Comparison of ENCODE assay signal across 9 cellular contexts in genomic region chr11:92886243-92886905, GRCh38.
A peak's percentile ranks its signal among the peaks of the same experiment; 100 is the strongest.
DNase-seq lines count a peak whose midpoint lies in the region; ATAC-seq and TF ChIP-seq lines count a peak whose summit lies in the region.
"Had no signal": no experiment of that assay in that cellular context is flagged by ENCODE, and none has a peak within 500 bp of the region (broad histone marks: within the 10 kb centered on the region; RNA-seq: fewer than 3 reads in every experiment).

No MANE protein-coding gene starts in this region.

- H3K27ac ChIP-seq in Peyer's patch, result no peak overlapping the region

- H3K4me3 Mint-ChIP-seq in endothelial cell (ENCODE audit: unreplicated experiment), result no peak overlapping the region
- H3K4me3 Mint-ChIP-seq: CD4-positive, alpha-beta memory T cell had no signal

- peaks cover 6% of the 10 kb centered on the region for H3K36me3 Mint-ChIP-seq in endothelial cell (ENCODE audit: low read depth, unreplicated experiment)
- H3K36me3 Mint-ChIP-seq: CD4-positive, alpha-beta memory T cell had no signal

- DNase-seq in activated CD4-positive, alpha-beta T cell treated with anti-CD3 and anti-CD28 coated beads for 48 hours, result peak; percentile 28
- no peak for DNase-seq in activated CD4-positive, alpha-beta T cell treated with anti-CD3 and anti-CD28 coated beads, Interleukin-2, amount 50 U/mL, for 4 hours
- no peak for DNase-seq in Peyer's patch
- DNase-seq in endothelial cell (ENCODE audit: low spot score), result peak; percentile 74
- peak; percentile 62 for DNase-seq in middle frontal gyrus (ENCODE audit: extremely low spot score, low spot score)

- no peaks in the 10 kb centered on the region for H3K9me3 Mint-ChIP-seq in endothelial cell (ENCODE audit: unreplicated experiment)
- H3K9me3 Mint-ChIP-seq: CD4-positive, alpha-beta memory T cell had no signal

- no peak for TF ChIP-seq POLR2A in Peyer's patch (IDR thresholded peaks at IDR 0.05)

- TF ChIP-seq CTCF in LNCAP (IDR thresholded peaks at IDR 0.05), result peak; percentile 79
- TF ChIP-seq CTCF in Peyer's patch (IDR thresholded peaks at IDR 0.05), result peak in 4 of 6 experiments; percentile 30 to 64 (median 58)
- TF ChIP-seq CTCF in endothelial cell (IDR thresholded peaks at IDR 0.05; ENCODE audit: unreplicated experiment), result peak; percentile 69

- H3K4me3 ChIP-seq in Peyer's patch, result no peak overlapping the region

- H3K27ac Mint-ChIP-seq in endothelial cell (ENCODE audit: unreplicated experiment), result no peak overlapping the region

- peaks cover 21% of the 10 kb centered on the region for H3K4me1 Mint-ChIP-seq in endothelial cell (ENCODE audit: unreplicated experiment)

- no peaks in the 10 kb centered on the region for H3K4me1 ChIP-seq in Peyer's patch

- no peaks in the 10 kb centered on the region for H3K9me3 ChIP-seq in Peyer's patch

- peaks cover 3% of the 10 kb centered on the region for H3K27me3 Mint-ChIP-seq in endothelial cell (ENCODE audit: unreplicated experiment)

- ATAC-seq in GM21717 (IDR thresholded peaks at IDR 0.05; ENCODE audit: unreplicated experiment) (peak; percentile 62), HG03571 (IDR thresholded peaks at IDR 0.05; ENCODE audit: unreplicated experiment) (no peak)

- no peaks in the 10 kb centered on the region for H3K36me3 ChIP-seq in Peyer's patch

- H3K27me3 ChIP-seq in Peyer's patch, result no peaks in the 10 kb centered on the region

Comparison
In these comparisons a context has a peak if more than half of its experiments do, and no peak if none do; other contexts are left out.
1. DNase-seq: peak in activated CD4-positive, alpha-beta T cell treated with anti-CD3 and anti-CD28 coated beads for 48 hours (single experiment), endothelial cell (single experiment) and middle frontal gyrus (single experiment); none in activated CD4-positive, alpha-beta T cell treated with anti-CD3 and anti-CD28 coated beads, Interleukin-2, amount 50 U/mL, for 4 hours (0 of 2) and Peyer's patch (0 of 3).
2. Peak in every context shown above with its lines, with median percentiles within 50 percentile points of each other: CTCF ChIP-seq.